Comparison of ENCODE assay signal across 17 cellular contexts in genomic region chr18:58300867-58301266, GRCh38.
DNase-seq lines count a peak whose midpoint lies in the region; ATAC-seq and TF ChIP-seq lines count a peak whose summit lies in the region.
"Had no signal": no experiment of that assay in that cellular context is flagged by ENCODE, and none has a peak within 500 bp of the region (broad histone marks: within the 10 kb centered on the region; RNA-seq: fewer than 3 reads in every experiment).

No MANE protein-coding gene starts in this region.

- H3K4me1 Mint-ChIP-seq in activated naive CD8-positive, alpha-beta T cell treated with anti-CD3 and anti-CD28 coated beads for 36 hours, result peaks cover 48% of the 10 kb centered on the region

- no peak for TF ChIP-seq CTCF in C4-2B (conservative IDR thresholded peaks at IDR 0.05)

- H3K36me3 Mint-ChIP-seq in activated naive CD8-positive, alpha-beta T cell treated with anti-CD3 and anti-CD28 coated beads for 36 hours, result peaks cover 2% of the 10 kb centered on the region

- H3K27me3 Mint-ChIP-seq in activated naive CD8-positive, alpha-beta T cell treated with anti-CD3 and anti-CD28 coated beads for 36 hours, result no peaks in the 10 kb centered on the region

- peak overlapping the region; percentile 42 for H3K27ac Mint-ChIP-seq in activated naive CD8-positive, alpha-beta T cell treated with anti-CD3 and anti-CD28 coated beads for 36 hours

- H3K27ac ChIP-seq in C4-2B, result peak overlapping the region; percentile 36; the same call in 1 of the 2 replicates
- H3K27ac ChIP-seq: BLaER1, GM23248, PC-9, SJSA1 had no signal

- ATAC-seq in GM18868 (IDR thresholded peaks at IDR 0.05; ENCODE audit: unreplicated experiment), result peak; percentile 37
- no peak for ATAC-seq in GM21619 (IDR thresholded peaks at IDR 0.05; ENCODE audit: unreplicated experiment)
- no peak for ATAC-seq in HG03108 (IDR thresholded peaks at IDR 0.05; ENCODE audit: unreplicated experiment)
- ATAC-seq: HCT116, K562 had no signal

- no peak overlapping the region for H3K4me3 Mint-ChIP-seq in activated naive CD8-positive, alpha-beta T cell treated with anti-CD3 and anti-CD28 coated beads for 36 hours

- no peak for DNase-seq in activated naive CD8-positive, alpha-beta T cell treated with anti-CD3 and anti-CD28 coated beads for 36 hours
- DNase-seq in glomerular visceral epithelial cell (ENCODE audit: extremely low spot score), result peak; percentile 24
- DNase-seq in RKO (ENCODE audit: low spot score), result no peak
- no peak for DNase-seq in iPS-NIHi11 (ENCODE audit: low spot score)
- DNase-seq: GM23248, NCI-H1105, NCI-H1694, NCI-H226, PC-9 had no signal

- H3K9me3 Mint-ChIP-seq in activated naive CD8-positive, alpha-beta T cell treated with anti-CD3 and anti-CD28 coated beads for 36 hours, result peaks cover under 1% of the 10 kb centered on the region
